13 cellular contexts compared by ENCODE assay signal in genomic region chrX:155888139-155888538, GRCh38. TPM values are rescaled to one million over a fixed set of nuclear protein-coding genes. Genes with fewer than 3 reads are reported as not detected.
DNase-seq lines count a peak whose midpoint lies in the region; ATAC-seq, FAIRE-seq and TF ChIP-seq lines count a peak whose summit lies in the region.
"Had no signal": no experiment of that assay in that cellular context is flagged by ENCODE, and none has a peak within 500 bp of the region (broad histone marks: within the 10 kb centered on the region; RNA-seq: fewer than 3 reads in every experiment).

No MANE protein-coding gene starts in this region.

- H3K27me3 ChIP-seq in breast epithelium, result no peaks in the 10 kb centered on the region
- no peaks in the 10 kb centered on the region for H3K27me3 ChIP-seq in RWPE2 (ENCODE audit: insufficient read depth, poor library complexity, severe bottlenecking)
- no peaks in the 10 kb centered on the region for H3K27me3 ChIP-seq in pancreas
- H3K27me3 ChIP-seq: heart right ventricle had no signal

- intact Hi-C loops in MCF 10A (cut with micrococcal nuclease), result no loop called here
- intact Hi-C loops in breast epithelium (cut with DNase I; ENCODE audit: low total_unique reads), result no loop called here
- intact Hi-C loops in pancreas (cut with DNase I), result no loop called here

- 49 to 51% methylated on average over 3 of the region's 3 CpGs for WGBS in pancreas, 2 donors

- CTCF ChIA-PET in MCF 10A (lab: Yijun Ruan, JAX), result no interaction called here

- TF ChIP-seq CTCF in MCF 10A (IDR thresholded peaks at IDR 0.05; ENCODE audit: unreplicated experiment), result no peak
- no peak for TF ChIP-seq CTCF in breast epithelium (IDR thresholded peaks at IDR 0.05)
- TF ChIP-seq CTCF in RWPE2 (IDR thresholded peaks at IDR 0.05; ENCODE audit: poor library complexity, severe bottlenecking), result no peak
- TF ChIP-seq CTCF in fibroblast of mammary gland (conservative IDR thresholded peaks at IDR 0.05; ENCODE audit: control insufficient read depth, insufficient read depth, low read depth, low read length), result no peak
- no peak for TF ChIP-seq CTCF in pancreas (IDR thresholded peaks at IDR 0.05)

- no peak for TF ChIP-seq POLR2A in breast epithelium (IDR thresholded peaks at IDR 0.05)

- no peak overlapping the region for H3K27ac Mint-ChIP-seq in MCF 10A (ENCODE audit: low read depth, unreplicated experiment)

- no peaks in the 10 kb centered on the region for H3K27me3 Mint-ChIP-seq in MCF 10A (ENCODE audit: insufficient read depth, unreplicated experiment)

- H3K4me1 ChIP-seq in breast epithelium (no peaks in the 10 kb centered on the region), RWPE2 (ENCODE audit: insufficient read depth, poor library complexity, severe bottlenecking) (peaks cover 3% of the 10 kb centered on the region), pancreas (no peaks in the 10 kb centered on the region)

- H3K4me3 ChIP-seq in breast epithelium (no peak overlapping the region), RWPE2 (ENCODE audit: severe bottlenecking) (no peak overlapping the region), fibroblast of mammary gland (ENCODE audit: control insufficient read depth, low read depth, low read length) (no peak overlapping the region), pancreas (no peak overlapping the region)
- H3K4me3 ChIP-seq: BLaER1 treated with 17β-estradiol and CSF1 and Interleukin-3, amounts not matched to agents 10 nM and 100 nM; heart right ventricle; SK-N-MC had no signal

- ATAC-seq in RWPE2 (ENCODE audit: low read depth), result peak; percentile 33; the same call in 1 of the 3 replicates
- no peak for ATAC-seq in pancreas

- peaks cover 28% of the 10 kb centered on the region for H3K4me1 Mint-ChIP-seq in MCF 10A (ENCODE audit: insufficient read depth, unreplicated experiment)
- H3K4me1 Mint-ChIP-seq: neural crest cell had no signal

- H3K9me3 ChIP-seq in breast epithelium, result no peaks in the 10 kb centered on the region
- peaks cover 3% of the 10 kb centered on the region for H3K9me3 ChIP-seq in RWPE2 (ENCODE audit: severe bottlenecking)
- no peaks in the 10 kb centered on the region for H3K9me3 ChIP-seq in pancreas
- H3K9me3 ChIP-seq: heart right ventricle had no signal

- peak; percentile 51 for DNase-seq in MCF 10A (ENCODE audit: unreplicated experiment)
- DNase-seq in breast epithelium (ENCODE audit: low spot score in 2 of 2), result no peak
- no peak for DNase-seq in RWPE2 (ENCODE audit: low spot score)
- DNase-seq in fibroblast of mammary gland (ENCODE audit: low read depth), result peak; percentile 70
- no peak for DNase-seq in effector CD8-positive, alpha-beta T cell (lab: John Stamatoyannopoulos, UW)
- no peak for DNase-seq in NCI-H1092 treated with DMSO at 0.1 percent for 48 hours (lab: John Stamatoyannopoulos, UW)
- no peak for DNase-seq in pancreas
- DNase-seq in T-helper 2 cell, result no peak
- DNase-seq: GOT3, heart right ventricle had no signal

- H3K27ac ChIP-seq in breast epithelium (no peak overlapping the region), RWPE2 (ENCODE audit: poor library complexity, severe bottlenecking) (no peak overlapping the region), pancreas (no peak overlapping the region)
- H3K27ac ChIP-seq: heart right ventricle, SK-N-MC had no signal

- POLR2A ChIA-PET in MCF 10A (lab: Yijun Ruan, JAX), result no interaction called here

- BruUV-seq in MCF 10A (replicated peaks; lab: Mats Ljungman, UMichigan), result no TSS peak

- peaks cover 25% of the 10 kb centered on the region for H3K36me3 Mint-ChIP-seq in MCF 10A (ENCODE audit: insufficient read depth, unreplicated experiment)

- no peaks in the 10 kb centered on the region for H3K9me3 Mint-ChIP-seq in MCF 10A (ENCODE audit: unreplicated experiment)

- H3K4me3 Mint-ChIP-seq in MCF 10A (ENCODE audit: unreplicated experiment), result no peak overlapping the region
- H3K4me3 Mint-ChIP-seq: neural crest cell had no signal

- no peaks in the 10 kb centered on the region for H3K36me3 ChIP-seq in breast epithelium
- peaks cover 10% of the 10 kb centered on the region for H3K36me3 ChIP-seq in RWPE2 (ENCODE audit: low read depth)
- no peaks in the 10 kb centered on the region for H3K36me3 ChIP-seq in pancreas

- FAIRE-seq in pancreas (lab: Jason Lieb, UNC), result no peak

RNA-seq across cellular contexts. Expression of gene VAMP7, which starts 7.0 kb away (rescaled TPM):
- 44.6 and 46.1 TPM in 2 replicates for total RNA-seq in MCF 10A (2022)
- 10 to 100 TPM; 29.2 to 41.6 (median 35.3) TPM for total RNA-seq in breast epithelium
- 10 to 100 TPM in 5 of 6 donors, 1 to 10 TPM in 1; 9.4 to 16.4 (median 12.9) TPM for total RNA-seq in pancreas
- polyA plus RNA-seq in pancreas, result 10 to 100 TPM in 1 of 2 donors, 1 to 10 TPM in 1; 7.0 to 11.1 TPM

Comparison
In these comparisons a context has a peak if more than half of its experiments do, and no peak if none do; other contexts are left out.
1. DNase-seq: peak in MCF 10A (single experiment) and fibroblast of mammary gland (single experiment); none in breast epithelium (0 of 2), RWPE2 (single experiment), effector CD8-positive, alpha-beta T cell (single experiment), NCI-H1092 treated with DMSO at 0.1 percent for 48 hours (single experiment), pancreas (0 of 6) and T-helper 2 cell (0 of 5).